ENCODE assay signal across 8 cellular contexts in the genomic region with DNA sequence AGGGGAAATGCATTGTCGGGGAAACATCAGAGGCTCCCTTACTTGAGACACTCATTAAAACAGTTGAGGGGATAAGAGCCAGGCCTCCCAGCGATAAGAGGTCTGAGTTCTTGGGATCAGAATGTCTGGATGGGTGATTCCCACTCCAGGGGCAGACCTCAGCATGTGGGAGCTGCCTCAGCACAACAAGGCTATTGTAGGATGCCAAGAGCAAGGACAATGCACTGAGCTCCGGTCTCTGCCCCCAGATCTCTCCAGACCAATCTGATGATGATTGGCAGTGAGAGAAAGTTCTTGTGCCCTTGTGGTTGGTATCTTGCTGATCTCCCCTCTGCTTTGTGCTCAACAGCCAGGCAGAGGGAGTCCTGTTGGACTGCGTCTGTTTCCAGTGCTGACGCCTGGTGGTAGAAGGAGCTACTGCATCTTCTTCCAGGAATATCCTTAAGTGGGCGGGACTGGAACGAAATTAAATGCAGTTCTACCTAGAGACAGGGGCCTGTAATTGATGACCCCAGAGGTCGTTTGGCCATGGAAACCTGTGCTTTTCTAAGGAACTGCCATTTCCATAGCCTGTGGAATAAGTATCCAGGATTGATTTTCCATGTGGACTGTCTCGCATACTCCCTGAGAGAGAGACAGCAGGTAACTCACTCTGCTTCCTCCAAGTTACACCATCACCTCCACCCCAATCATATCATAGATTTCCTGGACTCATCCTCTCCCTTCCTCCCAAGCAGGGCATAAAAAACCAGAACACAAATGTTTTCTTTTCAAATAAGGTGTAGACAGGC. TPM values are rescaled to one million over a fixed set of nuclear protein-coding genes. Genes with fewer than 3 reads are reported as not detected.
DNase-seq lines count a peak whose midpoint lies in the region; ATAC-seq, FAIRE-seq and TF ChIP-seq lines count a peak whose summit lies in the region.

No MANE protein-coding gene starts in this region.

- H3K27ac ChIP-seq in parathyroid adenoma = no peak overlapping the region

- no peaks in the 10 kb centered on the region for H3K79me2 ChIP-seq in parathyroid adenoma

- peak; percentile 89 for ATAC-seq in GM19463 (IDR thresholded peaks at IDR 0.05; ENCODE audit: unreplicated experiment)
- peak; percentile 88 for ATAC-seq in HG03565 (IDR thresholded peaks at IDR 0.05; ENCODE audit: unreplicated experiment)

- H3K4me1 ChIP-seq in NT2/D1 (ENCODE audit: insufficient read depth, insufficient read length) = no peaks in the 10 kb centered on the region
- no peaks in the 10 kb centered on the region for H3K4me1 ChIP-seq in parathyroid adenoma

- peak; percentile 68 for DNase-seq in DMS114 treated with DMSO at 0.1 percent for 48 hours (lab: John Stamatoyannopoulos, UW; ENCODE audit: unreplicated experiment)
- peak; percentile 88 for DNase-seq in NT2/D1 (ENCODE audit: low read depth, low spot score)
- DNase-seq in activated T-cell treated with anti-CD3 and anti-CD28 coated beads, Interleukin-2, amount 50 U/mL, for 48 hours = peak; percentile 74 to 78
- peak; percentile 43 to 61 for DNase-seq in frontal cortex (ENCODE audit: low spot score in 2 of 2)
- DNase-seq in middle frontal gyrus (ENCODE audit: extremely low spot score, low spot score) = no peak

- no peak overlapping the region for H3K4me2 ChIP-seq in parathyroid adenoma (ENCODE audit: low read length)

- H3K36me3 ChIP-seq in NT2/D1 (ENCODE audit: insufficient read depth, insufficient read length, low read length) = peaks cover 9% of the 10 kb centered on the region
- no peaks in the 10 kb centered on the region for H3K36me3 ChIP-seq in parathyroid adenoma (ENCODE audit: control insufficient read depth, insufficient read depth, low read length)

- TF ChIP-seq CTCF in parathyroid adenoma (IDR thresholded peaks at IDR 0.05) = peak; percentile 71

- no peak overlapping the region for H2AFZ ChIP-seq in parathyroid adenoma

- H3K4me3 ChIP-seq in NT2/D1 (ENCODE audit: insufficient read length, low read depth) = no peak overlapping the region
- H3K4me3 ChIP-seq in parathyroid adenoma (ENCODE audit: low read depth, low read length) = no peak overlapping the region

- H3K9ac ChIP-seq in NT2/D1 (ENCODE audit: insufficient read length, low read depth) (no peak overlapping the region), parathyroid adenoma (no peak overlapping the region)

- H3K27me3 ChIP-seq in NT2/D1 (ENCODE audit: insufficient read depth, insufficient read length) (no peaks in the 10 kb centered on the region), parathyroid adenoma (ENCODE audit: control insufficient read depth, insufficient read depth, low read length) (no peaks in the 10 kb centered on the region)

- FAIRE-seq in frontal cortex (lab: Jason Lieb, UNC) = no peak

- H3K9me3 ChIP-seq in NT2/D1 (ENCODE audit: insufficient read depth, low read length) = no peaks in the 10 kb centered on the region
- H3K9me3 ChIP-seq in parathyroid adenoma (ENCODE audit: control insufficient read depth, low read length) = no peaks in the 10 kb centered on the region

RNA-seq across cellular contexts. Expression of a gene that starts 6.7 kb away (rescaled TPM):
- 0.41 TPM for total RNA-seq in frontal cortex

RNA-seq across cellular contexts. Expression of a gene that starts 26.5 kb away (rescaled TPM):
- 115 TPM for total RNA-seq in frontal cortex
